16 cellular contexts compared by ENCODE assay signal in genomic region chr15:89777821-89778380, GRCh38. TPM values are rescaled to one million over a fixed set of nuclear protein-coding genes. Genes with fewer than 3 reads are reported as not detected.
"Had no signal": no experiment of that assay in that cellular context is flagged by ENCODE, and none has a peak within 500 bp of the region (broad histone marks: within the 10 kb centered on the region; RNA-seq: fewer than 3 reads in every experiment).

No MANE protein-coding gene starts in this region.

- H3K36me3 Mint-ChIP-seq: activated naive CD8-positive, alpha-beta T cell treated with anti-CD3 and anti-CD28 coated beads, Interleukin-2, amount 10 ng/mL, durations not matched to agents 7 days and 5 days; brain; naive thymus-derived CD4-positive, alpha-beta T cell had no signal

- H3K4me1 Mint-ChIP-seq: brain; central memory CD8-positive, alpha-beta T cell had no signal

- H3K27ac Mint-ChIP-seq: activated naive CD8-positive, alpha-beta T cell treated with anti-CD3 and anti-CD28 coated beads, Interleukin-2, amount 10 ng/mL, durations not matched to agents 7 days and 5 days; naive thymus-derived CD4-positive, alpha-beta T cell; progenitor cell of endocrine pancreas; T-helper 2 cell treated with Interferon-gamma antibody and Interleukin-4, amounts not matched to agents 5 μg/mL and 100 μg/mL, for 36 hours had no signal

- H3K27me3 ChIP-seq: gastrocnemius medialis had no signal

- H3K9me3 Mint-ChIP-seq: activated naive CD8-positive, alpha-beta T cell treated with anti-CD3 and anti-CD28 coated beads, Interleukin-2, amount 10 ng/mL, durations not matched to agents 7 days and 5 days; brain; central memory CD8-positive, alpha-beta T cell; naive thymus-derived CD4-positive, alpha-beta T cell; T-helper 2 cell treated with Interferon-gamma antibody and Interleukin-4, amounts not matched to agents 5 μg/mL and 100 μg/mL, for 36 hours had no signal

- H3K4me3 ChIP-seq: gastrocnemius medialis had no signal

- DNase-seq: activated CD4-positive, alpha-beta T cell treated with anti-CD3 and anti-CD28 coated beads, Interleukin-2, amount 50 U/mL, for 1 hour; activated naive CD4-positive, alpha-beta T cell; activated naive CD8-positive, alpha-beta T cell treated with anti-CD3 and anti-CD28 coated beads, Interleukin-2, amount 10 ng/mL, durations not matched to agents 7 days and 5 days; dermis blood vessel endothelial cell; gastrocnemius medialis; naive thymus-derived CD4-positive, alpha-beta T cell; stimulated activated naive CD8-positive, alpha-beta T cell treated with anti-CD3 and anti-CD28 coated beads, Interleukin-15, Interleukin-2, amounts not matched to agents 100 U/mL and 50 U/mL, for 24 hours had no signal

- H3K36me3 ChIP-seq: gastrocnemius medialis had no signal

- H3K27ac ChIP-seq: epithelial cell of prostate, gastrocnemius medialis had no signal

- H3K9me3 ChIP-seq: gastrocnemius medialis had no signal

- ATAC-seq: gastrocnemius medialis; naive thymus-derived CD4-positive, alpha-beta T cell; stimulated activated naive CD8-positive, alpha-beta T cell treated with anti-CD3 and anti-CD28 coated beads, Interleukin-15, Interleukin-2, amounts not matched to agents 100 U/mL and 50 U/mL, for 24 hours had no signal

RNA-seq across cellular contexts. Expression of gene MESP2, which starts 1.8 kb away (rescaled TPM):
- total RNA-seq: activated CD8-positive, alpha-beta memory T cell treated with anti-CD3 and anti-CD28 coated beads for 36 hours; activated naive CD8-positive, alpha-beta T cell treated with anti-CD3 and anti-CD28 coated beads, Interleukin-2, amount 10 ng/mL, durations not matched to agents 7 days and 5 days; dermis blood vessel endothelial cell; gastrocnemius medialis; lung microvascular endothelial cell; mononuclear cell; naive thymus-derived CD4-positive, alpha-beta T cell; progenitor cell of endocrine pancreas; ureter had no signal

RNA-seq across cellular contexts. Expression of gene MESP1, which starts 26.9 kb away (rescaled TPM):
- total RNA-seq: mononuclear cell had no signal

RNA-seq across cellular contexts. Expression of gene ANPEP, which starts 36.8 kb away (rescaled TPM):
- total RNA-seq: activated CD8-positive, alpha-beta memory T cell treated with anti-CD3 and anti-CD28 coated beads for 36 hours had no signal
